ENCODE assay signal across 8 cellular contexts in genomic region chr15:25710184-25710583, GRCh38.
A peak's percentile ranks its signal among the peaks of the same experiment; 100 is the strongest.
DNase-seq lines count a peak whose midpoint lies in the region; ATAC-seq, FAIRE-seq and TF ChIP-seq lines count a peak whose summit lies in the region.

No MANE protein-coding gene starts in this region.

- no peaks in the 10 kb centered on the region for H3K4me1 Mint-ChIP-seq in activated CD4-positive, alpha-beta memory T cell treated with anti-CD3 and anti-CD28 coated beads, Interleukin-2, amount 10 ng/mL, durations not matched to agents 7 days and 5 days

- ATAC-seq in GM18873 (IDR thresholded peaks at IDR 0.05; ENCODE audit: low FRiP score, unreplicated experiment): no peak

- TF ChIP-seq CTCF in D721Med (IDR thresholded peaks at IDR 0.05; ENCODE audit: insufficient read depth, missing control alignments): peak; percentile 68
- peak; percentile 68 for TF ChIP-seq CTCF in fibroblast of mammary gland (conservative IDR thresholded peaks at IDR 0.05; ENCODE audit: control insufficient read depth, insufficient read depth, low read depth, low read length)

- no peaks in the 10 kb centered on the region for H3K27me3 Mint-ChIP-seq in activated CD4-positive, alpha-beta memory T cell treated with anti-CD3 and anti-CD28 coated beads, Interleukin-2, amount 10 ng/mL, durations not matched to agents 7 days and 5 days

- FAIRE-seq in D721Med (lab: Jason Lieb, UNC): no peak

- POLR2A ChIA-PET in activated CD4-positive, alpha-beta memory T cell treated with anti-CD3 and anti-CD28 coated beads, Interleukin-2, amount 10 ng/mL, durations not matched to agents 7 days and 5 days (lab: Charles Lee): no interaction called here

- H3K27ac Mint-ChIP-seq in activated CD4-positive, alpha-beta memory T cell treated with anti-CD3 and anti-CD28 coated beads, Interleukin-2, amount 10 ng/mL, durations not matched to agents 7 days and 5 days: no peak overlapping the region

- CTCF ChIA-PET in activated CD4-positive, alpha-beta memory T cell treated with anti-CD3 and anti-CD28 coated beads, Interleukin-2, amount 10 ng/mL, durations not matched to agents 7 days and 5 days (lab: Charles Lee): interaction anchor here (0.6 to 1.6 kb wide), 14 partner anchors 10 to 358 kb away, joined by 3 to 9 read pairs (median 3); no protein-coding TSS in a partner anchor

- H3K9me3 Mint-ChIP-seq in activated CD4-positive, alpha-beta memory T cell treated with anti-CD3 and anti-CD28 coated beads, Interleukin-2, amount 10 ng/mL, durations not matched to agents 7 days and 5 days: no peaks in the 10 kb centered on the region

- no peak overlapping the region for H3K4me3 Mint-ChIP-seq in activated CD4-positive, alpha-beta memory T cell treated with anti-CD3 and anti-CD28 coated beads, Interleukin-2, amount 10 ng/mL, durations not matched to agents 7 days and 5 days

- peaks cover 9% of the 10 kb centered on the region for H3K36me3 Mint-ChIP-seq in activated CD4-positive, alpha-beta memory T cell treated with anti-CD3 and anti-CD28 coated beads, Interleukin-2, amount 10 ng/mL, durations not matched to agents 7 days and 5 days (ENCODE audit: low read depth)

- no peak overlapping the region for H3K4me3 ChIP-seq in fibroblast of mammary gland (ENCODE audit: control insufficient read depth, low read depth, low read length)

- DNase-seq in D721Med (ENCODE audit: insufficient read length, low spot score) (no peak), HuH-7.5 (ENCODE audit: low spot score) (peak; percentile 25), fibroblast of mammary gland (ENCODE audit: low read depth) (peak; percentile 31), retina (peak; percentile 35), NCI-H524 treated with DMSO at 0.1 percent for 48 hours (lab: John Stamatoyannopoulos, UW) (no peak), NCI-H345 (lab: John Stamatoyannopoulos, UW) (no peak)
- peak; percentile 49 for DNase-seq in activated CD4-positive, alpha-beta memory T cell treated with anti-CD3 and anti-CD28 coated beads, Interleukin-2, amount 10 ng/mL, durations not matched to agents 7 days and 5 days

Comparison
In these comparisons a context has a peak if more than half of its experiments do, and no peak if none do; other contexts are left out.
1. DNase-seq: peak in HuH-7.5 (single experiment), activated CD4-positive, alpha-beta memory T cell treated with anti-CD3 and anti-CD28 coated beads, Interleukin-2, amount 10 ng/mL, durations not matched to agents 7 days and 5 days (single experiment), fibroblast of mammary gland (single experiment) and retina (single experiment); none in D721Med (single experiment), NCI-H524 treated with DMSO at 0.1 percent for 48 hours (single experiment) and NCI-H345 (single experiment).